18 cellular contexts compared by ENCODE assay signal in genomic region chr10:92735938-92736337, GRCh38. TPM values are rescaled to one million over a fixed set of nuclear protein-coding genes. Genes with fewer than 3 reads are reported as not detected.
DNase-seq lines count a peak whose midpoint lies in the region; ATAC-seq, FAIRE-seq and TF ChIP-seq lines count a peak whose summit lies in the region.
"Had no signal": no experiment of that assay in that cellular context is flagged by ENCODE, and none has a peak within 500 bp of the region (broad histone marks: within the 10 kb centered on the region; RNA-seq: fewer than 3 reads in every experiment).

No MANE protein-coding gene starts in this region.

- CTCF ChIA-PET in OCI-LY7 (lab: Charles Lee; ENCODE audit: unreplicated experiment) (no interaction called here), MCF 10A (lab: Yijun Ruan, JAX) (no interaction called here)

- no peak for ATAC-seq in left lobe of liver
- no peak for ATAC-seq in GM21528 (IDR thresholded peaks at IDR 0.05; ENCODE audit: low FRiP score, unreplicated experiment)
- ATAC-seq: CD8-positive, alpha-beta T cell; HepG2 had no signal

- no peaks in the 10 kb centered on the region for H3K4me1 Mint-ChIP-seq in MCF 10A (ENCODE audit: insufficient read depth, unreplicated experiment)
- H3K4me1 Mint-ChIP-seq: H9 had no signal

- H3K79me2 ChIP-seq in OCI-LY7 (ENCODE audit: insufficient read depth, low read depth, low read length): no peaks in the 10 kb centered on the region

- no peak overlapping the region for H3K4me3 Mint-ChIP-seq in MCF 10A (ENCODE audit: unreplicated experiment)
- H3K4me3 Mint-ChIP-seq: B cell; CD8-positive, alpha-beta T cell; H9; IgD-negative memory B cell had no signal

- H3K4me2 ChIP-seq in OCI-LY7 (ENCODE audit: low read length): peak overlapping the region; percentile 5; the same call in 1 of the 2 replicates

- H3K4me3 ChIP-seq in OCI-LY7 (ENCODE audit: low read depth, low read length, poor library complexity, severe bottlenecking): no peak overlapping the region
- H3K4me3 ChIP-seq: BLaER1 treated with 17β-estradiol and CSF1 and Interleukin-3, amounts not matched to agents 10 nM and 100 nM had no signal

- no peaks in the 10 kb centered on the region; the same call in 1 of the 2 replicates for H3K36me3 ChIP-seq in OCI-LY7 (ENCODE audit: insufficient read depth, low read length)
- H3K36me3 ChIP-seq: BLaER1 treated with 17β-estradiol and CSF1 and Interleukin-3, amounts not matched to agents 10 nM and 100 nM had no signal

- TF ChIP-seq POLR2A in GM12892 (IDR thresholded peaks at IDR 0.05; ENCODE audit: low read depth, low read length): no peak

- H3K27me3 Mint-ChIP-seq in MCF 10A (ENCODE audit: insufficient read depth, unreplicated experiment): peaks cover 25% of the 10 kb centered on the region
- H3K27me3 Mint-ChIP-seq: B cell had no signal

- no peaks in the 10 kb centered on the region; the same call in 1 of the 2 replicates for H3K9me3 ChIP-seq in OCI-LY7 (ENCODE audit: low read length)

- no peak overlapping the region for H3K27ac Mint-ChIP-seq in MCF 10A (ENCODE audit: low read depth, unreplicated experiment)
- H3K27ac Mint-ChIP-seq: B cell; CD8-positive, alpha-beta T cell; H9; IgD-negative memory B cell had no signal

- BruUV-seq in OCI-LY7 (replicated peaks; lab: Mats Ljungman, UMichigan): no TSS peak
- no TSS peak for BruUV-seq in MCF 10A (replicated peaks; lab: Mats Ljungman, UMichigan)

- H3K4me1 ChIP-seq in OCI-LY7 (ENCODE audit: insufficient read depth, low read length, poor library complexity, severe bottlenecking): peaks cover 77% of the 10 kb centered on the region

- DNase-seq in GM12892 (ENCODE audit: insufficient read length): no peak
- DNase-seq in OCI-LY7 (ENCODE audit: low spot score): no peak
- peak; percentile 14 for DNase-seq in left lobe of liver (ENCODE audit: low spot score)
- no peak for DNase-seq in MCF 10A (ENCODE audit: unreplicated experiment)
- DNase-seq in middle frontal gyrus (ENCODE audit: extremely low spot score, low spot score): no peak
- no peak for DNase-seq in GM19239 (ENCODE audit: insufficient read length, low spot score)
- DNase-seq: Calu3; CD8-positive, alpha-beta T cell; DMS79 treated with DMSO at 0.1 percent for 48 hours; EL; H9 had no signal

- POLR2A ChIA-PET in OCI-LY7 (lab: Charles Lee) (interaction anchor here (0.8 to 1.2 kb wide), 7 partner anchors 9 to 102 kb away, joined by 3 to 4 read pairs (median 3); no protein-coding TSS in a partner anchor), MCF 10A (lab: Yijun Ruan, JAX) (interaction anchor here (0.6 kb wide), 2 partner anchors 27 to 769 kb away, joined by 3 to 4 read pairs; no protein-coding TSS in a partner anchor)

- no peaks in the 10 kb centered on the region for H3K36me3 Mint-ChIP-seq in MCF 10A (ENCODE audit: insufficient read depth, unreplicated experiment)
- H3K36me3 Mint-ChIP-seq: CD8-positive, alpha-beta T cell had no signal

- no peaks in the 10 kb centered on the region for H3K9me2 ChIP-seq in OCI-LY7 (ENCODE audit: insufficient read depth, low read length)

- H3K9me3 Mint-ChIP-seq in MCF 10A (ENCODE audit: unreplicated experiment): no peaks in the 10 kb centered on the region
- H3K9me3 Mint-ChIP-seq: CD8-positive, alpha-beta T cell; H9; IgD-negative memory B cell had no signal

- intact Hi-C loops in OCI-LY7 (cut with micrococcal nuclease; ENCODE audit: unreplicated experiment): no loop called here
- intact Hi-C loops in MCF 10A (cut with micrococcal nuclease): no loop called here

- H2AFZ ChIP-seq in OCI-LY7 (ENCODE audit: low read length): peak overlapping the region; percentile 16

- no peaks in the 10 kb centered on the region for H4K20me1 ChIP-seq in OCI-LY7 (ENCODE audit: insufficient read depth, low read length)
- H4K20me1 ChIP-seq: BLaER1 treated with 17β-estradiol and CSF1 and Interleukin-3, amounts not matched to agents 10 nM and 100 nM had no signal

- no peak overlapping the region for H3K27ac ChIP-seq in OCI-LY7 (ENCODE audit: low read depth, low read length, poor library complexity, severe bottlenecking)
- H3K27ac ChIP-seq: BLaER1 treated with 17β-estradiol and CSF1 and Interleukin-3, amounts not matched to agents 10 nM and 100 nM had no signal

- FAIRE-seq in GM12892 (lab: Jason Lieb, UNC) (peak; percentile 21), GM19239 (lab: Jason Lieb, UNC) (no peak)
- FAIRE-seq: H1, HepG2 had no signal

- TF ChIP-seq CTCF in OCI-LY7 (conservative IDR thresholded peaks at IDR 0.05; ENCODE audit: low read length): no peak
- TF ChIP-seq CTCF in MCF 10A (IDR thresholded peaks at IDR 0.05; ENCODE audit: unreplicated experiment): no peak

RNA-seq across cellular contexts. Expression of gene HHEX, which starts 46.2 kb away (rescaled TPM):
- polyA plus RNA-seq in GM12892 (2012; ENCODE audit: missing spikeins): 3.9 TPM
- 2.1 and 2.8 TPM in 2 replicates for total RNA-seq in OCI-LY7 (2014; rRNA removed; shearing (Covaris generic))
- total RNA-seq in OCI-LY7 (2022) (1.6 and 1.7 TPM in 2 replicates), left lobe of liver (47.4 TPM), MCF 10A (2022) (0.19 and 0.54 TPM in 2 replicates)
- total RNA-seq: A172 had no signal

Comparison
In these comparisons a context has a peak if more than half of its experiments do, and no peak if none do; other contexts are left out.
1. RNA of gene HHEX, which starts 46.2 kb away (total RNA-seq): 47.4 TPM in left lobe of liver (single experiment); 1.6 to 2.8 TPM in OCI-LY7 and 0.19 to 0.54 TPM in MCF 10A; every median in the first group is over 10 times any median in the second.